In genomic region chr10:101076630-101077029, GRCh38 we compare ENCODE assay signal across 3 cellular contexts. TPM values are rescaled to one million over a fixed set of nuclear protein-coding genes. Genes with fewer than 3 reads are reported as not detected.
"Had no signal": no experiment of that assay in that cellular context is flagged by ENCODE, and none has a peak within 500 bp of the region (broad histone marks: within the 10 kb centered on the region; RNA-seq: fewer than 3 reads in every experiment).

No MANE protein-coding gene starts in this region.

- DNase-seq: GDM1, GF-D8 had no signal

- ATAC-seq: GM12878 had no signal

- H3K4me3 ChIP-seq: GM12878 had no signal

RNA-seq across cellular contexts. Expression of gene PDZD7, which starts 45.7 kb away (rescaled TPM):
- total RNA-seq: GM12878 had no signal

RNA-seq across cellular contexts. Expression of gene TLX1, which starts 54.5 kb away (rescaled TPM):
- total RNA-seq: GM12878 had no signal
- polyA plus RNA-seq: GM12878 had no signal
